In genomic region chr17:39138416-39139136, GRCh38 we compare ENCODE assay signal across 3 cellular contexts.
TF ChIP-seq lines count a peak whose summit lies in the region.

No MANE protein-coding gene starts in this region.

TF ChIP-seq in HCT116, 20 proteins besides CTCF, POLR2A, EP300 and RAD21:
- no peak for TF ChIP-seq FOSL1 (IDR thresholded peaks at IDR 0.05; ENCODE audit: low read depth)
- no peak for TF ChIP-seq EZH2phosphoT487 (IDR thresholded peaks at IDR 0.05; ENCODE audit: borderline replicate concordance)
- no peak for TF ChIP-seq YY1 (IDR thresholded peaks at IDR 0.05; ENCODE audit: extremely low read depth, insufficient replicate concordance, low read depth, low read length)
- TF ChIP-seq SIN3A (IDR thresholded peaks at IDR 0.05; ENCODE audit: low read depth) = no peak
- TF ChIP-seq MAX (IDR thresholded peaks at IDR 0.05) = no peak
- TF ChIP-seq POLR2AphosphoS5 (IDR thresholded peaks at IDR 0.05; ENCODE audit: low read depth, low read length) = no peak
- TF ChIP-seq ZNF274 (IDR thresholded peaks at IDR 0.05; ENCODE audit: low read depth, low read length) = no peak
- no peak for TF ChIP-seq ELF1 (IDR thresholded peaks at IDR 0.05; ENCODE audit: borderline replicate concordance, low read depth)
- TF ChIP-seq ZBTB33 (IDR thresholded peaks at IDR 0.05; ENCODE audit: extremely low read depth, insufficient replicate concordance, low read length) = no peak
- no peak for TF ChIP-seq EGR1 (IDR thresholded peaks at IDR 0.05; ENCODE audit: low read depth)
- TF ChIP-seq JUND (IDR thresholded peaks at IDR 0.05) = no peak
- no peak for TF ChIP-seq SP1 (IDR thresholded peaks at IDR 0.05; ENCODE audit: low read depth)
- TF ChIP-seq EZH2 (IDR thresholded peaks at IDR 0.05) = no peak
- no peak for TF ChIP-seq REST (IDR thresholded peaks at IDR 0.05; ENCODE audit: low read depth)
- no peak for TF ChIP-seq CBX3 (IDR thresholded peaks at IDR 0.05; ENCODE audit: low read depth)
- no peak for TF ChIP-seq CEBPB (IDR thresholded peaks at IDR 0.05; ENCODE audit: low read depth)
- no peak for TF ChIP-seq ATF3 (IDR thresholded peaks at IDR 0.05)

TF ChIP-seq in SK-N-SH, 30 proteins besides CTCF, POLR2A, EP300 and RAD21:
- TF ChIP-seq REST (IDR thresholded peaks at IDR 0.05; ENCODE audit: low read depth, low read length) = no peak
- no peak for TF ChIP-seq GATA2 (CRISPR knock-in tag; IDR thresholded peaks at IDR 0.05)
- no peak for TF ChIP-seq MEF2A (IDR thresholded peaks at IDR 0.05; ENCODE audit: borderline replicate concordance, low read depth)
- no peak for TF ChIP-seq ZBTB33 (IDR thresholded peaks at IDR 0.05; ENCODE audit: borderline replicate concordance, low read depth)
- TF ChIP-seq JUND (IDR thresholded peaks at IDR 0.05) = no peak
- TF ChIP-seq YY1 (IDR thresholded peaks at IDR 0.05; ENCODE audit: low read depth) = no peak
- TF ChIP-seq USF1 (IDR thresholded peaks at IDR 0.05; ENCODE audit: borderline replicate concordance, low read depth) = no peak
- TF ChIP-seq NRF1 (IDR thresholded peaks at IDR 0.05; ENCODE audit: low read depth, low read length) = no peak
- no peak for TF ChIP-seq TAF1 (IDR thresholded peaks at IDR 0.05; ENCODE audit: borderline replicate concordance, low read depth, low read length)
- TF ChIP-seq IRF3 (IDR thresholded peaks at IDR 0.05; ENCODE audit: low read depth, low read length) = no peak
- TF ChIP-seq EZH2phosphoT487 (IDR thresholded peaks at IDR 0.05; ENCODE audit: borderline replicate concordance, low read depth) = no peak
- TF ChIP-seq TCF12 (IDR thresholded peaks at IDR 0.05) = no peak
- no peak for TF ChIP-seq MXI1 (IDR thresholded peaks at IDR 0.05; ENCODE audit: low read depth, low read length)
- no peak for TF ChIP-seq TEAD4 (IDR thresholded peaks at IDR 0.05; ENCODE audit: borderline replicate concordance, insufficient read depth)
- TF ChIP-seq NFIC (IDR thresholded peaks at IDR 0.05; ENCODE audit: borderline replicate concordance) = no peak
- TF ChIP-seq ELF1 (IDR thresholded peaks at IDR 0.05) = no peak
- no peak for TF ChIP-seq FOSL2 (IDR thresholded peaks at IDR 0.05; ENCODE audit: borderline replicate concordance, low read depth)
TF ChIP-seq in SK-N-SH: peak in this region for 0.

TF ChIP-seq in H1, 55 proteins besides CTCF, POLR2A, EP300 and RAD21:
- no peak for TF ChIP-seq CHD2 (IDR thresholded peaks at IDR 0.05; ENCODE audit: low read length)
- TF ChIP-seq ATF3 (IDR thresholded peaks at IDR 0.05; ENCODE audit: insufficient read depth, low read depth, low read length) = no peak
- TF ChIP-seq CHD7 (IDR thresholded peaks at IDR 0.05; ENCODE audit: insufficient replicate concordance, low read length) = no peak
- TF ChIP-seq HDAC6 (IDR thresholded peaks at IDR 0.05; ENCODE audit: low read depth, low read length) = no peak
- no peak for TF ChIP-seq SAP30 (IDR thresholded peaks at IDR 0.05; ENCODE audit: insufficient read depth, insufficient replicate concordance, low read length)
- TF ChIP-seq RFX5 (IDR thresholded peaks at IDR 0.05; ENCODE audit: borderline replicate concordance, low read depth, low read length) = no peak
- TF ChIP-seq TAF7 (optimal IDR thresholded peaks at IDR 0.05; ENCODE audit: borderline replicate concordance, low read depth, low read length) = no peak
- TF ChIP-seq RNF2 (IDR thresholded peaks at IDR 0.05; ENCODE audit: borderline replicate concordance, low read depth, low read length, missing control alignments, poor library complexity, severe bottlenecking) = no peak
- no peak for TF ChIP-seq EZH2 (IDR thresholded peaks at IDR 0.05; ENCODE audit: low read depth, low read length, severe bottlenecking)
- TF ChIP-seq SUZ12 (IDR thresholded peaks at IDR 0.05; ENCODE audit: low read length) = no peak
